Comparison of ENCODE assay signal across 9 cellular contexts in genomic region chr1:24964811-24965570, GRCh38. TPM values are rescaled to one million over a fixed set of nuclear protein-coding genes. Genes with fewer than 3 reads are reported as not detected.
DNase-seq lines count a peak whose midpoint lies in the region; ATAC-seq and TF ChIP-seq lines count a peak whose summit lies in the region.
"Had no signal": no experiment of that assay in that cellular context is flagged by ENCODE, and none has a peak within 500 bp of the region (broad histone marks: within the 10 kb centered on the region; RNA-seq: fewer than 3 reads in every experiment).

No MANE protein-coding gene starts in this region.

- intact Hi-C loops in ascending aorta (cut with DNase I), result no loop called here

- no peak for TF ChIP-seq CTCF in ascending aorta (IDR thresholded peaks at IDR 0.05)

- no peaks in the 10 kb centered on the region for H3K9me3 Mint-ChIP-seq in T-helper 1 cell treated with Interleukin-12 subunit alpha and Interleukin-12 subunit beta and Interleukin-4 antibody, amounts not matched to agents 30 μg/mL and 1 μg/mL, for 36 hours

- no peaks in the 10 kb centered on the region for H3K27me3 ChIP-seq in ascending aorta
- H3K27me3 ChIP-seq: breast epithelium had no signal

- no peak overlapping the region for H3K27ac ChIP-seq in ascending aorta
- H3K27ac ChIP-seq: breast epithelium had no signal

- no peaks in the 10 kb centered on the region for H3K36me3 ChIP-seq in ascending aorta
- H3K36me3 ChIP-seq: breast epithelium had no signal

- H3K27me3 Mint-ChIP-seq in T-helper 1 cell treated with Interleukin-12 subunit alpha and Interleukin-12 subunit beta and Interleukin-4 antibody, amounts not matched to agents 30 μg/mL and 1 μg/mL, for 36 hours (ENCODE audit: low read depth), result no peaks in the 10 kb centered on the region

- H3K9me3 ChIP-seq in ascending aorta, result no peaks in the 10 kb centered on the region
- H3K9me3 ChIP-seq: breast epithelium had no signal

- DNase-seq in ascending aorta (ENCODE audit: low spot score in 2 of 2), result peak; percentile 28 to 74
- peak; percentile 97 for DNase-seq in stimulated activated CD4-positive, alpha-beta T cell treated with anti-CD3 and anti-CD28 coated beads, Interleukin-15, amount 100 ng/mL, for 24 hours
- DNase-seq in NCI-H1092 treated with DMSO at 0.1 percent for 48 hours (lab: John Stamatoyannopoulos, UW), result no peak
- no peak for DNase-seq in DMS114 treated with DMSO at 0.1 percent for 48 hours (lab: John Stamatoyannopoulos, UW; ENCODE audit: unreplicated experiment)
- no peak for DNase-seq in NCI-H1092 (lab: John Stamatoyannopoulos, UW)

- H3K4me3 ChIP-seq in ascending aorta, result no peak overlapping the region

- H3K4me1 Mint-ChIP-seq in T-helper 1 cell treated with Interleukin-12 subunit alpha and Interleukin-12 subunit beta and Interleukin-4 antibody, amounts not matched to agents 30 μg/mL and 1 μg/mL, for 36 hours (ENCODE audit: low read depth), result peaks cover 75% of the 10 kb centered on the region

- peak overlapping the region; percentile 90 for H3K4me3 Mint-ChIP-seq in T-helper 1 cell treated with Interleukin-12 subunit alpha and Interleukin-12 subunit beta and Interleukin-4 antibody, amounts not matched to agents 30 μg/mL and 1 μg/mL, for 36 hours

- ATAC-seq in GM18909 (IDR thresholded peaks at IDR 0.05; ENCODE audit: poor library complexity, unreplicated experiment) (peak; percentile 90), HG03039 (IDR thresholded peaks at IDR 0.05; ENCODE audit: unreplicated experiment) (peak; percentile 79)

- H3K36me3 Mint-ChIP-seq in T-helper 1 cell treated with Interleukin-12 subunit alpha and Interleukin-12 subunit beta and Interleukin-4 antibody, amounts not matched to agents 30 μg/mL and 1 μg/mL, for 36 hours (ENCODE audit: low read depth), result peaks cover 35% of the 10 kb centered on the region

- peak overlapping the region; percentile 99 for H3K27ac Mint-ChIP-seq in T-helper 1 cell treated with Interleukin-12 subunit alpha and Interleukin-12 subunit beta and Interleukin-4 antibody, amounts not matched to agents 30 μg/mL and 1 μg/mL, for 36 hours

- no peaks in the 10 kb centered on the region for H3K4me1 ChIP-seq in ascending aorta
- H3K4me1 ChIP-seq: breast epithelium had no signal

RNA-seq across cellular contexts. Expression of gene RUNX3, which starts 34.9 kb away (rescaled TPM):
- total RNA-seq in ascending aorta, result 0.21 TPM

Comparison
In these comparisons a context has a peak if more than half of its experiments do, and no peak if none do; other contexts are left out.
1. DNase-seq: peak in ascending aorta (2 of 2) and stimulated activated CD4-positive, alpha-beta T cell treated with anti-CD3 and anti-CD28 coated beads, Interleukin-15, amount 100 ng/mL, for 24 hours (single experiment); none in NCI-H1092 treated with DMSO at 0.1 percent for 48 hours (single experiment), DMS114 treated with DMSO at 0.1 percent for 48 hours (single experiment) and NCI-H1092 (single experiment).